Comparison of ENCODE assay signal across 7 cellular contexts in the genomic region with DNA sequence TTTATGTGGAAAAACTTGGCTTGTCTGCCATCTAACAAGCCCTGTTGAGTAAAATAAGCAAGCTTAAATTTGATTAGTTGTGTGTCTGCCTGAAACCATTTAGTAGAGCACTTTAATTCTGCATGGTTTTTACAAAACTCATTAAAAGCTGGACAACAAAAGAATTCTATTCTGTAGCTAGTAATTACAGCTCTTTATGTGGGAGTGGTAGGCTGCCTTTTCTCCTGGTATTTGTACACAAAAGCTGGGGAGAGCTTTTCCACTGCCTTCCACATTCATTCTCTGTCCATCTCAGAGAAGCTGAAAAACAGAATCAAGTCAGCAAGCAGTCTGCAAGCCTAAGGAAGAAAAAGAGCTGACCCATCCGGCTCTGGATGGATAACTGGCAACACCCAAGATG. TPM values are rescaled to one million over a fixed set of nuclear protein-coding genes. Genes with fewer than 3 reads are reported as not detected.
DNase-seq lines count a peak whose midpoint lies in the region; ATAC-seq and TF ChIP-seq lines count a peak whose summit lies in the region.

No MANE protein-coding gene starts in this region.

- POLR2A ChIA-PET in WTC11 (lab: Charles Lee), result interaction anchor here (0.5 to 1.0 kb wide), 2 partner anchors 135 to 335 kb away, joined by 3 read pairs; no protein-coding TSS in a partner anchor

- peaks cover 19% of the 10 kb centered on the region for H3K36me3 Mint-ChIP-seq in WTC11

- H3K27ac Mint-ChIP-seq in WTC11, result peak overlapping the region; percentile 54

- intact Hi-C loops in right cardiac atrium (cut with DNase I) (loop anchor here in 3 of 4 donors (5.0 to 10.0 kb wide), 9 partner anchors 57 to 317 kb away; no protein-coding TSS in a partner anchor), stomach (cut with DNase I; ENCODE audit: low total_unique reads) (no loop called here)

- no peaks in the 10 kb centered on the region for H3K9me3 Mint-ChIP-seq in WTC11

- H3K27me3 Mint-ChIP-seq in WTC11 (ENCODE audit: low read depth), result peaks cover 6% of the 10 kb centered on the region

- H3K27me3 ChIP-seq in right cardiac atrium (ENCODE audit: control insufficient read depth, insufficient read depth), result no peaks in the 10 kb centered on the region
- H3K27me3 ChIP-seq in stomach, result no peaks in the 10 kb centered on the region

- in situ Hi-C loops in GM13976 (cut with MboI; ENCODE audit: low sequenced_read_pairs, unreplicated experiment), result no loop called here

- WGBS in right cardiac atrium, result 6% methylated on average over 1 of the region's 1 CpG
- WGBS in stomach, 5 donors, result 13 to 42% (median 24%) methylated on average over 1 of the region's 1 CpG

- TF ChIP-seq CTCF in WTC11 (IDR thresholded peaks at IDR 0.05) (no peak), stomach (IDR thresholded peaks at IDR 0.05) (no peak), GM13976 (IDR thresholded peaks at IDR 0.05; ENCODE audit: borderline replicate concordance, control extremely low read depth, extremely low read depth, insufficient read depth, missing control alignments) (no peak)

- H3K4me3 ChIP-seq in right cardiac atrium (ENCODE audit: low read length) (peak overlapping the region; percentile 89), stomach (peak overlapping the region; percentile 82 to 96 (median 89))

- H3K9me3 ChIP-seq in KOPT-K1 (ENCODE audit: insufficient read depth, low read length, poor library complexity, severe bottlenecking), result no peaks in the 10 kb centered on the region
- no peaks in the 10 kb centered on the region for H3K9me3 ChIP-seq in right cardiac atrium (ENCODE audit: control insufficient read depth, low read length)
- H3K9me3 ChIP-seq in stomach, result no peaks in the 10 kb centered on the region

- DNase-seq in WTC11 (ENCODE audit: low spot score) (no peak), right cardiac atrium (no peak), stomach (no peak), GM13976 (ENCODE audit: low spot score) (no peak)
- DNase-seq in effector CD4-positive, alpha-beta T cell, result no peak

- TF ChIP-seq EP300 in stomach (IDR thresholded peaks at IDR 0.05), result no peak

- H3K27ac ChIP-seq in KOPT-K1 (ENCODE audit: low read depth, low read length, poor library complexity, severe bottlenecking), result peak overlapping the region; percentile 89
- peak overlapping the region; percentile 86 for H3K27ac ChIP-seq in right cardiac atrium (ENCODE audit: low read length)
- H3K27ac ChIP-seq in stomach, result peak overlapping the region; percentile 39 to 99 (median 98)

- H3K36me3 ChIP-seq in KOPT-K1 (ENCODE audit: insufficient read depth, low read length) (peaks cover 62% of the 10 kb centered on the region), stomach (peaks cover 5 to 38% (median 27%) of the 10 kb centered on the region in 4 donors)

- H3K4me1 ChIP-seq in right cardiac atrium (ENCODE audit: control insufficient read depth, insufficient read depth, low read length), result peaks cover 7% of the 10 kb centered on the region
- H3K4me1 ChIP-seq in stomach, result peaks cover 19 to 83% (median 50%) of the 10 kb centered on the region in 4 donors

- H3K4me3 Mint-ChIP-seq in WTC11, result peak overlapping the region; percentile 94

- peaks cover 59% of the 10 kb centered on the region for H3K4me1 Mint-ChIP-seq in WTC11

- ATAC-seq in WTC11 (no peak), right cardiac atrium (no peak), GM19035 (IDR thresholded peaks at IDR 0.05; ENCODE audit: unreplicated experiment) (no peak)

- CTCF ChIA-PET in WTC11 (lab: Charles Lee), result interaction anchor here (0.7 to 1.3 kb wide), 9 partner anchors 31 to 340 kb away, joined by 3 to 7 read pairs (median 3); no protein-coding TSS in a partner anchor

- no peak for TF ChIP-seq POLR2A in stomach (IDR thresholded peaks at IDR 0.05)

TF ChIP-seq in WTC11, 78 proteins besides CTCF, POLR2A, EP300 and RAD21:
- TF ChIP-seq KAT7 (CRISPR knock-in tag; IDR thresholded peaks at IDR 0.05; ENCODE audit: borderline replicate concordance) (no peak), ZNF423 (CRISPR knock-in tag; IDR thresholded peaks at IDR 0.05) (no peak), TCF7 (CRISPR knock-in tag; IDR thresholded peaks at IDR 0.05; ENCODE audit: low read depth) (no peak), SMAD4 (CRISPR knock-in tag; IDR thresholded peaks at IDR 0.05) (no peak), ZNF416 (CRISPR knock-in tag; IDR thresholded peaks at IDR 0.05) (no peak), NFYB (CRISPR knock-in tag; conservative IDR thresholded peaks at IDR 0.05; ENCODE audit: low read depth) (no peak), ZNF232 (CRISPR knock-in tag; IDR thresholded peaks at IDR 0.05) (no peak), NR3C1 (CRISPR knock-in tag; conservative IDR thresholded peaks at IDR 0.05; ENCODE audit: low read depth) (no peak), JAZF1 (CRISPR knock-in tag; IDR thresholded peaks at IDR 0.05) (no peak), ELF4 (CRISPR knock-in tag; IDR thresholded peaks at IDR 0.05; ENCODE audit: low read depth) (no peak), SMAD3 (CRISPR knock-in tag; IDR thresholded peaks at IDR 0.05; ENCODE audit: borderline replicate concordance) (no peak), TEAD1 (CRISPR knock-in tag; IDR thresholded peaks at IDR 0.05) (no peak), IRF2 (CRISPR knock-in tag; IDR thresholded peaks at IDR 0.05; ENCODE audit: borderline replicate concordance, low read depth) (no peak), MXD4 (CRISPR knock-in tag; IDR thresholded peaks at IDR 0.05; ENCODE audit: borderline replicate concordance) (no peak), RELA (CRISPR knock-in tag; IDR thresholded peaks at IDR 0.05; ENCODE audit: borderline replicate concordance) (no peak)
- TF ChIP-seq, protein P1, sequence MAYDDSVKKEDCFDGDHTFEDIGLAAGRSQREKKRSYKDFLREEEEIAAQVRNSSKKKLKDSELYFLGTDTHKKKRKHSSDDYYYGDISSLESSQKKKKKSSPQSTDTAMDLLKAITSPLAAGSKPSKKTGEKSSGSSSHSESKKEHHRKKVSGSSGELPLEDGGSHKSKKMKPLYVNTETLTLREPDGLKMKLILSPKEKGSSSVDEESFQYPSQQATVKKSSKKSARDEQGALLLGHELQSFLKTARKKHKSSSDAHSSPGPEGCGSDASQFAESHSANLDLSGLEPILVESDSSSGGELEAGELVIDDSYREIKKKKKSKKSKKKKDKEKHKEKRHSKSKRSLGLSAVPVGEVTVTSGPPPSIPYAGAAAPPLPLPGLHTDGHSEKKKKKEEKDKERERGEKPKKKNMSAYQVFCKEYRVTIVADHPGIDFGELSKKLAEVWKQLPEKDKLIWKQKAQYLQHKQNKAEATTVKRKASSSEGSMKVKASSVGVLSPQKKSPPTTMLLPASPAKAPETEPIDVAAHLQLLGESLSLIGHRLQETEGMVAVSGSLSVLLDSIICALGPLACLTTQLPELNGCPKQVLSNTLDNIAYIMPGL (CRISPR knock-in tag; IDR thresholded peaks at IDR 0.05), result no peak
- TF ChIP-seq, protein P2, sequence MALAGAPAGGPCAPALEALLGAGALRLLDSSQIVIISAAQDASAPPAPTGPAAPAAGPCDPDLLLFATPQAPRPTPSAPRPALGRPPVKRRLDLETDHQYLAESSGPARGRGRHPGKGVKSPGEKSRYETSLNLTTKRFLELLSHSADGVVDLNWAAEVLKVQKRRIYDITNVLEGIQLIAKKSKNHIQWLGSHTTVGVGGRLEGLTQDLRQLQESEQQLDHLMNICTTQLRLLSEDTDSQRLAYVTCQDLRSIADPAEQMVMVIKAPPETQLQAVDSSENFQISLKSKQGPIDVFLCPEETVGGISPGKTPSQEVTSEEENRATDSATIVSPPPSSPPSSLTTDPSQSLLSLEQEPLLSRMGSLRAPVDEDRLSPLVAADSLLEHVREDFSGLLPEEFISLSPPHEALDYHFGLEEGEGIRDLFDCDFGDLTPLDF (CRISPR knock-in tag; IDR thresholded peaks at IDR 0.05), result no peak
- TF ChIP-seq, protein P3, sequence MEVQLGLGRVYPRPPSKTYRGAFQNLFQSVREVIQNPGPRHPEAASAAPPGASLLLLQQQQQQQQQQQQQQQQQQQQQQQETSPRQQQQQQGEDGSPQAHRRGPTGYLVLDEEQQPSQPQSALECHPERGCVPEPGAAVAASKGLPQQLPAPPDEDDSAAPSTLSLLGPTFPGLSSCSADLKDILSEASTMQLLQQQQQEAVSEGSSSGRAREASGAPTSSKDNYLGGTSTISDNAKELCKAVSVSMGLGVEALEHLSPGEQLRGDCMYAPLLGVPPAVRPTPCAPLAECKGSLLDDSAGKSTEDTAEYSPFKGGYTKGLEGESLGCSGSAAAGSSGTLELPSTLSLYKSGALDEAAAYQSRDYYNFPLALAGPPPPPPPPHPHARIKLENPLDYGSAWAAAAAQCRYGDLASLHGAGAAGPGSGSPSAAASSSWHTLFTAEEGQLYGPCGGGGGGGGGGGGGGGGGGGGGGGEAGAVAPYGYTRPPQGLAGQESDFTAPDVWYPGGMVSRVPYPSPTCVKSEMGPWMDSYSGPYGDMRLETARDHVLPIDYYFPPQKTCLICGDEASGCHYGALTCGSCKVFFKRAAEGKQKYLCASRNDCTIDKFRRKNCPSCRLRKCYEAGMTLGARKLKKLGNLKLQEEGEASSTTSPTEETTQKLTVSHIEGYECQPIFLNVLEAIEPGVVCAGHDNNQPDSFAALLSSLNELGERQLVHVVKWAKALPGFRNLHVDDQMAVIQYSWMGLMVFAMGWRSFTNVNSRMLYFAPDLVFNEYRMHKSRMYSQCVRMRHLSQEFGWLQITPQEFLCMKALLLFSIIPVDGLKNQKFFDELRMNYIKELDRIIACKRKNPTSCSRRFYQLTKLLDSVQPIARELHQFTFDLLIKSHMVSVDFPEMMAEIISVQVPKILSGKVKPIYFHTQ (CRISPR knock-in tag; IDR thresholded peaks at IDR 0.05), result no peak
- TF ChIP-seq, protein P4, sequence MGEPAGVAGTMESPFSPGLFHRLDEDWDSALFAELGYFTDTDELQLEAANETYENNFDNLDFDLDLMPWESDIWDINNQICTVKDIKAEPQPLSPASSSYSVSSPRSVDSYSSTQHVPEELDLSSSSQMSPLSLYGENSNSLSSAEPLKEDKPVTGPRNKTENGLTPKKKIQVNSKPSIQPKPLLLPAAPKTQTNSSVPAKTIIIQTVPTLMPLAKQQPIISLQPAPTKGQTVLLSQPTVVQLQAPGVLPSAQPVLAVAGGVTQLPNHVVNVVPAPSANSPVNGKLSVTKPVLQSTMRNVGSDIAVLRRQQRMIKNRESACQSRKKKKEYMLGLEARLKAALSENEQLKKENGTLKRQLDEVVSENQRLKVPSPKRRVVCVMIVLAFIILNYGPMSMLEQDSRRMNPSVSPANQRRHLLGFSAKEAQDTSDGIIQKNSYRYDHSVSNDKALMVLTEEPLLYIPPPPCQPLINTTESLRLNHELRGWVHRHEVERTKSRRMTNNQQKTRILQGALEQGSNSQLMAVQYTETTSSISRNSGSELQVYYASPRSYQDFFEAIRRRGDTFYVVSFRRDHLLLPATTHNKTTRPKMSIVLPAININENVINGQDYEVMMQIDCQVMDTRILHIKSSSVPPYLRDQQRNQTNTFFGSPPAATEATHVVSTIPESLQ (CRISPR knock-in tag; IDR thresholded peaks at IDR 0.05), result no peak

RNA-seq across cellular contexts. Expression of a gene that starts 1.8 kb away (rescaled TPM):
- 45.0 to 56.4 TPM (median 48.3 TPM) in 3 replicates for total RNA-seq in WTC11 (2021)
- total RNA-seq in right cardiac atrium, result 10 to 100 TPM; 40.4 to 76.3 (median 44.8) TPM
- 29.7 TPM for polyA plus RNA-seq in right cardiac atrium
- total RNA-seq in stomach, result 10 to 100 TPM; 33.8 to 80.0 (median 44.3) TPM
- polyA plus RNA-seq in stomach, result 10 to 100 TPM; 40.2 to 60.3 (median 57.0) TPM
